8 cellular contexts compared by ENCODE assay signal in genomic region chr1:204258213-204259115, GRCh38. TPM values are rescaled to one million over a fixed set of nuclear protein-coding genes. Genes with fewer than 3 reads are reported as not detected.
DNase-seq lines count a peak whose midpoint lies in the region; ATAC-seq and TF ChIP-seq lines count a peak whose summit lies in the region.

No MANE protein-coding gene starts in this region.

- TF ChIP-seq RAD21 in SK-N-SH (IDR thresholded peaks at IDR 0.05; ENCODE audit: low read length), result peak; percentile 80

- H3K79me2 ChIP-seq in SK-N-SH (ENCODE audit: insufficient read depth), result no peaks in the 10 kb centered on the region

- H2AFZ ChIP-seq in SK-N-SH (ENCODE audit: low read depth), result no peak overlapping the region

- peak overlapping the region in 1 of 2 experiments; percentile 67; a peak in 2 of 4 replicates for H3K27ac ChIP-seq in SK-N-SH (ENCODE audit: low read depth in 2 of 2, low read length in 1 of 2)
- no peak overlapping the region for H3K27ac ChIP-seq in left lung
- H3K27ac ChIP-seq in testis, result no peak overlapping the region

- WGBS in SK-N-SH (ENCODE audit: low lambda C conversion rate), result 57% methylated on average over 6 of the region's 7 CpGs
- WGBS in testis, 2 donors, result 88 to 90% methylated on average over 4 to 7 of the region's 7 CpGs

- H3K9me3 ChIP-seq in SK-N-SH (no peaks in the 10 kb centered on the region), left lung (no peaks in the 10 kb centered on the region), testis (no peaks in the 10 kb centered on the region)

- no peak for TF ChIP-seq EP300 in SK-N-SH (IDR thresholded peaks at IDR 0.05; ENCODE audit: borderline replicate concordance in 1 of 2, low read depth in 1 of 2, low read length in 1 of 2)

- ATAC-seq in left lung (peak; percentile 86), HG02885 (IDR thresholded peaks at IDR 0.05; ENCODE audit: poor library complexity, unreplicated experiment) (no peak)

- H3K4me2 ChIP-seq in SK-N-SH, result no peak overlapping the region

- H3K27me3 ChIP-seq in SK-N-SH (ENCODE audit: insufficient read depth), result no peaks in the 10 kb centered on the region; the same call in 1 of the 2 replicates
- H3K27me3 ChIP-seq in left lung, result no peaks in the 10 kb centered on the region
- H3K27me3 ChIP-seq in testis, result no peaks in the 10 kb centered on the region

- H3F3A ChIP-seq in SK-N-SH (replicated peaks; ENCODE audit: insufficient read depth), result no peaks in the 10 kb centered on the region

- H3K4me3 ChIP-seq in SK-N-SH (ENCODE audit: low read depth in 2 of 2, low read length in 1 of 2) (no peak overlapping the region), left lung (no peak overlapping the region), testis (no peak overlapping the region)

- no peak for TF ChIP-seq POLR2A in testis (IDR thresholded peaks at IDR 0.05)

- H3K4me3 Mint-ChIP-seq in chondrocyte (ENCODE audit: unreplicated experiment), result no peak overlapping the region

- peaks cover 0 to 12% of the 10 kb centered on the region in 2 experiments for H3K36me3 ChIP-seq in SK-N-SH (replicated peaks in 1 of 2; ENCODE audit: control insufficient read depth in 1 of 2, insufficient read depth in 2 of 2, low read length in 1 of 2)
- no peaks in the 10 kb centered on the region for H3K36me3 ChIP-seq in left lung
- no peaks in the 10 kb centered on the region for H3K36me3 ChIP-seq in testis (ENCODE audit: low read depth, missing control alignments)

- intact Hi-C loops in left lung (cut with DNase I) (no loop called here), testis (cut with DNase I; ENCODE audit: low total_unique reads) (no loop called here)

- no peaks in the 10 kb centered on the region for H3K36me3 Mint-ChIP-seq in chondrocyte (ENCODE audit: low read depth)

- CTCF ChIA-PET in SK-N-SH (lab: Yijun Ruan, JAX), result interaction anchor here (0.6 to 15.9 kb wide), 50 partner anchors 8 to 384 kb away, joined by 3 to 338 read pairs (median 5); partner anchors contain the start of genes GOLT1A and PLEKHA6

- DNase-seq in Daoy (ENCODE audit: low read depth) (peak; percentile 76), KBM-7 (peak; percentile 47), SK-N-SH (peak; percentile 88), chondrocyte (ENCODE audit: low spot score) (no peak), left lung (peak in 1 of 2 donors; percentile 83), testis (peak; percentile 74), middle frontal gyrus (ENCODE audit: extremely low spot score, low spot score) (no peak)

- H3K27me3 Mint-ChIP-seq in chondrocyte (ENCODE audit: low read depth), result peaks cover 13% of the 10 kb centered on the region

- H3K4me1 Mint-ChIP-seq in chondrocyte (ENCODE audit: low read depth), result peaks cover 15% of the 10 kb centered on the region

- H4K20me1 ChIP-seq in SK-N-SH (ENCODE audit: insufficient read depth), result no peaks in the 10 kb centered on the region

- no peaks in the 10 kb centered on the region for H3K9me3 Mint-ChIP-seq in chondrocyte (ENCODE audit: low read depth)

- no peak overlapping the region for H3K9ac ChIP-seq in SK-N-SH

- no peaks in the 10 kb centered on the region for H3K9me2 ChIP-seq in SK-N-SH

- POLR2A ChIA-PET in SK-N-SH (lab: Yijun Ruan, JAX), result interaction anchor here (1.0 to 3.6 kb wide), 3 partner anchors 26 to 104 kb away, joined by 3 to 29 read pairs (median 4); partner anchors contain the start of gene PLEKHA6

- H3K27ac Mint-ChIP-seq in chondrocyte (ENCODE audit: unreplicated experiment), result no peak overlapping the region

- in situ Hi-C loops in KBM-7 (cut with MboI; ENCODE audit: low pct_unique_long_range_greater_than_20kb, low sequenced_read_pairs), result no loop called here

- peaks cover 0 to 32% of the 10 kb centered on the region in 2 experiments; a peak in 2 of 4 replicates for H3K4me1 ChIP-seq in SK-N-SH (ENCODE audit: control insufficient read depth in 1 of 2, insufficient read depth in 2 of 2, low read depth in 1 of 2, low read length in 1 of 2)
- H3K4me1 ChIP-seq in left lung, result peaks cover 0 to 3% of the 10 kb centered on the region in 2 donors
- H3K4me1 ChIP-seq in testis, result peaks cover 10% of the 10 kb centered on the region

- TF ChIP-seq CTCF in SK-N-SH (IDR thresholded peaks at IDR 0.05), result peak; percentile 73
- TF ChIP-seq CTCF in chondrocyte (IDR thresholded peaks at IDR 0.05), result peak; percentile 73
- peak; percentile 59 to 66 for TF ChIP-seq CTCF in left lung (IDR thresholded peaks at IDR 0.05)
- TF ChIP-seq CTCF in testis (IDR thresholded peaks at IDR 0.05), result peak; percentile 36 to 53 (median 49)

TF ChIP-seq in SK-N-SH, 30 proteins besides CTCF, POLR2A, EP300 and RAD21:
- TF ChIP-seq SMC3 (IDR thresholded peaks at IDR 0.05; ENCODE audit: low read depth, low read length), result peak; percentile 85
- no peak for TF ChIP-seq EZH2phosphoT487 (IDR thresholded peaks at IDR 0.05; ENCODE audit: borderline replicate concordance, low read depth)
- no peak for TF ChIP-seq ZBTB33 (IDR thresholded peaks at IDR 0.05; ENCODE audit: borderline replicate concordance, low read depth)
- TF ChIP-seq FOXJ3 (CRISPR knock-in tag; IDR thresholded peaks at IDR 0.05), result no peak
- peak; percentile 40; the same call in 1 of the 2 replicates for TF ChIP-seq MAX (IDR thresholded peaks at IDR 0.05; ENCODE audit: low read depth)

RNA-seq across cellular contexts. Expression of gene GOLT1A, which starts 44.7 kb away (rescaled TPM):
- not detected in 2 replicates for total RNA-seq in Daoy (2014; rRNA removed; shearing (Covaris generic))
- polyA plus RNA-seq in SK-N-SH (2012; rRNA removed) (not detected in 2 replicates), testis (ENCODE audit: insufficient read depth, low read depth, low replicate concordance) (6.8 TPM)
- polyA plus RNA-seq in SK-N-SH (2012; cell fraction: cytosol; rRNA removed), result 0.04 and 0.05 TPM in 2 replicates
- polyA plus RNA-seq in SK-N-SH (2012; cell fraction: nucleus; rRNA removed), result not detected in 2 replicates
- total RNA-seq in chondrocyte (not detected in 3 replicates), left lung (10 to 100 TPM in 1 of 2 donors, 1 to 10 TPM in 1; 9.5 to 22.6 TPM), testis (1 to 10 TPM; 1.5 to 2.2 TPM)

Comparison
In these comparisons a context has a peak if more than half of its experiments do, and no peak if none do; other contexts are left out.
1. DNase-seq: peak in Daoy (single experiment), KBM-7 (single experiment), SK-N-SH (single experiment) and testis (single experiment); none in chondrocyte (single experiment) and middle frontal gyrus (single experiment).
2. Peak in every context shown above with its lines, with median percentiles within 50 percentile points of each other: CTCF ChIP-seq.